In the genomic region with DNA sequence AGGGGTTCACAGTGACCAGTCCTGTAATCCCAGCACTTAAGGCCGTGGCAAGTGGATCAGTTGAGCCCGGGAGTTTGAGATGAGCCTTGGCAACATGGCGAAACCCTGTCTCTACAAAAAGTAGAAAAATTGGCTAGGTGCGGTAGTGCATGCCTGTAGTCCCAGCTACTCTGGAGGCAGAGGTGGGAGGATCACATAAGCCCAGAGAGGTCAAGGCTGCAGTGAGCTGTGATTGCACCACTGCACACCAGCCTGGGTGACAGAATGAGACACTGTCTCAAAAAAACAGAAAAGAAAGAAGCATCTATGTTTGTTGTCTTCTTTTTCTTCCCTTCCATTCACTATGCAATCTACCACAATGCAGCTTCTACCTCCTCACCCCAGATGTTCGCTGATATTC, we compare ENCODE assay signal across 21 cellular contexts.
DNase-seq lines count a peak whose midpoint lies in the region; ATAC-seq and TF ChIP-seq lines count a peak whose summit lies in the region.
"Had no signal": no experiment of that assay in that cellular context is flagged by ENCODE, and none has a peak within 500 bp of the region (broad histone marks: within the 10 kb centered on the region; RNA-seq: fewer than 3 reads in every experiment).

No MANE protein-coding gene starts in this region.

- peaks cover 4 to 15% of the 10 kb centered on the region in 2 donors for H3K4me1 ChIP-seq in left lung
- H3K4me1 ChIP-seq in thyroid gland = no peaks in the 10 kb centered on the region
- H3K4me1 ChIP-seq: A549 had no signal

- peaks cover 6% of the 10 kb centered on the region for H3K9me3 Mint-ChIP-seq in nephron progenitor cell
- H3K9me3 Mint-ChIP-seq: CD4-positive, alpha-beta T cell; IgD-negative memory B cell had no signal

- H3K36me3 Mint-ChIP-seq in nephron progenitor cell (ENCODE audit: low read depth) = peaks cover 13% of the 10 kb centered on the region

- ATAC-seq in left lung (peak; percentile 31), GM19035 (IDR thresholded peaks at IDR 0.05; ENCODE audit: unreplicated experiment) (no peak)
- ATAC-seq: GM12878 had no signal

- H3K27ac ChIP-seq in RWPE1 (peak overlapping the region; percentile 36), cingulate gyrus (ENCODE audit: low read depth, low read length) (peak overlapping the region; percentile 11), left lung (peak overlapping the region; percentile 21 to 45), substantia nigra (ENCODE audit: low read depth, low read length, poor library complexity, severe bottlenecking) (peak overlapping the region; percentile 6), thyroid gland (no peak overlapping the region)
- H3K27ac ChIP-seq: A549, C4-2B, GM23248, HL-60 had no signal

- POLR2A ChIA-PET in RWPE1 (lab: Yijun Ruan, JAX; ENCODE audit: low non-redundant PET) = no interaction called here

- no peak for TF ChIP-seq POLR2A in thyroid gland (IDR thresholded peaks at IDR 0.05)

- H3K27me3 Mint-ChIP-seq in nephron progenitor cell (ENCODE audit: low read depth, poor library complexity) = no peaks in the 10 kb centered on the region
- H3K27me3 Mint-ChIP-seq: CD4-positive, alpha-beta T cell; IgD-negative memory B cell had no signal

- TF ChIP-seq CTCF in RWPE1 (conservative IDR thresholded peaks at IDR 0.05; ENCODE audit: low read depth) (no peak), left lung (IDR thresholded peaks at IDR 0.05) (no peak), thyroid gland (IDR thresholded peaks at IDR 0.05) (no peak), nephron progenitor cell (IDR thresholded peaks at IDR 0.05) (no peak)

- no peak overlapping the region for H3K4me3 Mint-ChIP-seq in nephron progenitor cell
- H3K4me3 Mint-ChIP-seq: CD4-positive, alpha-beta T cell; IgD-negative memory B cell had no signal

- H3K27me3 ChIP-seq in left lung (no peaks in the 10 kb centered on the region), thyroid gland (no peaks in the 10 kb centered on the region)

- WGBS in thyroid gland, 2 donors = 92 to 98% methylated on average over 5 of the region's 5 CpGs

- CTCF ChIA-PET in RWPE1 (lab: Yijun Ruan, JAX) = interaction anchor here (0.6 kb wide), 1 partner anchor 228 kb away, joined by 3 read pairs; no protein-coding TSS in a partner anchor

- H3K9me3 ChIP-seq in left lung = no peaks in the 10 kb centered on the region
- H3K9me3 ChIP-seq in thyroid gland = no peaks in the 10 kb centered on the region

- H3K4me3 ChIP-seq in left lung = no peak overlapping the region
- H3K4me3 ChIP-seq in thyroid gland (replicated peaks in 1 of 3) = no peak overlapping the region
- H3K4me3 ChIP-seq: A549, GM12878, GM23248 had no signal

- H3K36me3 ChIP-seq in left lung (peaks cover 5 to 55% of the 10 kb centered on the region in 2 donors), thyroid gland (peaks cover 17 to 27% of the 10 kb centered on the region in 2 donors)

- intact Hi-C loops in left lung (cut with DNase I) (loop anchor here in 1 of 2 donors (5.0 kb wide), 1 partner anchor 150 kb away; no protein-coding TSS in a partner anchor), thyroid gland (cut with DNase I) (no loop called here)

- no peak overlapping the region for H3K27ac Mint-ChIP-seq in nephron progenitor cell
- H3K27ac Mint-ChIP-seq: CD4-positive, alpha-beta T cell; IgD-negative memory B cell had no signal

- DNase-seq in RWPE1 (ENCODE audit: low spot score) = no peak
- no peak for DNase-seq in left lung
- DNase-seq in substantia nigra (lab: John Stamatoyannopoulos, UW) = no peak
- DNase-seq in DMS79 (lab: John Stamatoyannopoulos, UW) = no peak
- no peak for DNase-seq in thyroid gland
- no peak for DNase-seq in nephron progenitor cell
- DNase-seq: AML-193; CD4-positive, alpha-beta T cell; DMS153; DND-41; EL; GM23248; HCEC 1CT; KBM-7 had no signal

- no peaks in the 10 kb centered on the region for H3K4me1 Mint-ChIP-seq in nephron progenitor cell
- H3K4me1 Mint-ChIP-seq: IgD-negative memory B cell had no signal

Comparison
In these comparisons a context has a peak if more than half of its experiments do, and no peak if none do; other contexts are left out.
1. H3K27ac ChIP-seq: peak in RWPE1 (single experiment), cingulate gyrus (single experiment), left lung (2 of 2) and substantia nigra (single experiment); none in thyroid gland (0 of 3).